ENCODE assay signal across 25 cellular contexts in genomic region chr18:39935598-39935997, GRCh38.
DNase-seq lines count a peak whose midpoint lies in the region; ATAC-seq, FAIRE-seq and TF ChIP-seq lines count a peak whose summit lies in the region.
"Had no signal": no experiment of that assay in that cellular context is flagged by ENCODE, and none has a peak within 500 bp of the region (broad histone marks: within the 10 kb centered on the region; RNA-seq: fewer than 3 reads in every experiment).

No MANE protein-coding gene starts in this region.

- H3K9me3 ChIP-seq in endothelial cell of umbilical vein (replicated peaks; ENCODE audit: control insufficient read depth, insufficient read depth, low read length), result no peaks in the 10 kb centered on the region
- no peaks in the 10 kb centered on the region for H3K9me3 ChIP-seq in gastroesophageal sphincter
- H3K9me3 ChIP-seq in right atrium auricular region, result no peaks in the 10 kb centered on the region
- H3K9me3 ChIP-seq: BLaER1 treated with 17β-estradiol and CSF1 and Interleukin-3, amounts not matched to agents 10 nM and 100 nM had no signal

- H2AFZ ChIP-seq in endothelial cell of umbilical vein (ENCODE audit: low read depth, low read length), result peak overlapping the region; percentile 4

- POLR2A ChIA-PET in endothelial cell of umbilical vein (lab: Charles Lee), result no interaction called here

- H3K4me2 ChIP-seq in endothelial cell of umbilical vein (ENCODE audit: insufficient read depth, low read length), result no peak overlapping the region
- H3K4me2 ChIP-seq: BLaER1 treated with 17β-estradiol and CSF1 and Interleukin-3, amounts not matched to agents 10 nM and 100 nM had no signal

- dilution Hi-C loops in endothelial cell of umbilical vein (cut with MboI; ENCODE audit: extremely low pct_ligation_motif_present, low sequenced_read_pairs), result no loop called here

- H3K9ac ChIP-seq in endothelial cell of umbilical vein (replicated peaks; ENCODE audit: extremely low read depth, insufficient read depth, low read length), result no peak overlapping the region
- H3K9ac ChIP-seq: BLaER1 treated with 17β-estradiol and CSF1 and Interleukin-3, amounts not matched to agents 10 nM and 100 nM had no signal

- no peak overlapping the region for H3K4me3 ChIP-seq in endothelial cell of umbilical vein (replicated peaks in 1 of 3; ENCODE audit: insufficient read depth in 1 of 3, low read depth in 1 of 3, low read length in 3 of 3)
- H3K4me3 ChIP-seq in gastroesophageal sphincter, result no peak overlapping the region
- H3K4me3 ChIP-seq in right atrium auricular region, result no peak overlapping the region
- H3K4me3 ChIP-seq: BLaER1 treated with 17β-estradiol and CSF1 and Interleukin-3, amounts not matched to agents 10 nM and 100 nM; GM12878 had no signal

- DNase-seq in HT1080 (ENCODE audit: low read depth) (peak; percentile 3), amniotic epithelial cell (ENCODE audit: low read depth) (peak; percentile 5), endothelial cell of umbilical vein (ENCODE audit: low read depth, low spot score) (peak; percentile 25), pulmonary artery endothelial cell (ENCODE audit: low read depth, low spot score) (peak; percentile 8), right atrium auricular region (ENCODE audit: low spot score) (no peak), C1 segment of cervical spinal cord (lab: John Stamatoyannopoulos, UW) (no peak), NCI-H1436 treated with DMSO at 0.1 percent for 48 hours (lab: John Stamatoyannopoulos, UW) (no peak)
- DNase-seq: 8988T; AML-193; CD4-positive, alpha-beta memory T cell; CD4-positive, CD25-positive, alpha-beta regulatory T cell; CD8-positive, alpha-beta memory T cell; COR-L47; DMS 273 treated with DMSO at 0.1 percent for 48 hours; DMS153; DMS53; DMS79; DND-41; EL; GDM1 had no signal

- CTCF ChIA-PET in endothelial cell of umbilical vein (lab: Charles Lee), result no interaction called here

- H3K79me2 ChIP-seq in endothelial cell of umbilical vein (ENCODE audit: control insufficient read depth, insufficient read depth, low read length), result no peaks in the 10 kb centered on the region

- no peak for TF ChIP-seq POLR2A in endothelial cell of umbilical vein (IDR thresholded peaks at IDR 0.05; ENCODE audit: low read depth, low read length)
- no peak for TF ChIP-seq POLR2A in gastroesophageal sphincter (IDR thresholded peaks at IDR 0.05)

- TF ChIP-seq CTCF in endothelial cell of umbilical vein (IDR thresholded peaks at IDR 0.05; ENCODE audit: extremely low read depth in 1 of 2, insufficient read depth in 1 of 2, low read depth in 1 of 2, low read length in 2 of 2) (no peak), gastroesophageal sphincter (IDR thresholded peaks at IDR 0.05) (no peak), right atrium auricular region (IDR thresholded peaks at IDR 0.05) (no peak)

- 60 to 76% methylated on average over 2 of the region's 2 CpGs for WGBS in gastroesophageal sphincter (ENCODE audit: low coverage in 1 of 2), 2 donors

- FAIRE-seq in endothelial cell of umbilical vein (lab: Jason Lieb, UNC), result no peak
- FAIRE-seq: GM12878, GM12892, GM18507 had no signal

- ATAC-seq in gastroesophageal sphincter, result no peak
- ATAC-seq: GM12878 had no signal

- no peaks in the 10 kb centered on the region for H3K4me1 ChIP-seq in endothelial cell of umbilical vein (ENCODE audit: control insufficient read depth, extremely low read depth, insufficient read depth, low read length)
- no peaks in the 10 kb centered on the region for H3K4me1 ChIP-seq in gastroesophageal sphincter
- H3K4me1 ChIP-seq in right atrium auricular region, result no peaks in the 10 kb centered on the region
- H3K4me1 ChIP-seq: BLaER1 treated with 17β-estradiol and CSF1 and Interleukin-3, amounts not matched to agents 10 nM and 100 nM had no signal

- no peaks in the 10 kb centered on the region for H3K9me1 ChIP-seq in endothelial cell of umbilical vein (replicated peaks; ENCODE audit: control insufficient read depth, extremely low read depth, insufficient read depth, low read length)

- BruUV-seq in endothelial cell of umbilical vein (replicated peaks; lab: Mats Ljungman, UMichigan), result no TSS peak

- H3K27me3 ChIP-seq in endothelial cell of umbilical vein (ENCODE audit: control insufficient read depth in 2 of 2, insufficient read depth in 2 of 2, low read length in 2 of 2) (no peaks in the 10 kb centered on the region), gastroesophageal sphincter (no peaks in the 10 kb centered on the region), right atrium auricular region (no peaks in the 10 kb centered on the region)
- H3K27me3 ChIP-seq: BLaER1 treated with 17β-estradiol and CSF1 and Interleukin-3, amounts not matched to agents 10 nM and 100 nM had no signal

- H3K27ac ChIP-seq in endothelial cell of umbilical vein (ENCODE audit: insufficient read depth, low read depth, low read length) (no peak overlapping the region), gastroesophageal sphincter (no peak overlapping the region), right atrium auricular region (no peak overlapping the region)
- H3K27ac ChIP-seq: BLaER1 treated with 17β-estradiol and CSF1 and Interleukin-3, amounts not matched to agents 10 nM and 100 nM had no signal

- intact Hi-C loops in endothelial cell of umbilical vein (cut with micrococcal nuclease), result no loop called here

- TF ChIP-seq EP300 in gastroesophageal sphincter (IDR thresholded peaks at IDR 0.05), result no peak

- no peaks in the 10 kb centered on the region for H3K36me3 ChIP-seq in endothelial cell of umbilical vein (ENCODE audit: control insufficient read depth in 2 of 2, extremely low read depth in 1 of 2, insufficient read depth in 2 of 2, low read length in 2 of 2)
- H3K36me3 ChIP-seq in gastroesophageal sphincter, result no peaks in the 10 kb centered on the region
- no peaks in the 10 kb centered on the region for H3K36me3 ChIP-seq in right atrium auricular region
- H3K36me3 ChIP-seq: BLaER1 treated with 17β-estradiol and CSF1 and Interleukin-3, amounts not matched to agents 10 nM and 100 nM had no signal

- H4K20me1 ChIP-seq in endothelial cell of umbilical vein (replicated peaks; ENCODE audit: control insufficient read depth, extremely low read depth, insufficient read depth, low read length), result no peaks in the 10 kb centered on the region
- H4K20me1 ChIP-seq: BLaER1 treated with 17β-estradiol and CSF1 and Interleukin-3, amounts not matched to agents 10 nM and 100 nM had no signal

TF ChIP-seq in endothelial cell of umbilical vein, 7 proteins besides CTCF, POLR2A, EP300 and RAD21:
- TF ChIP-seq POLR2AphosphoS5 (IDR thresholded peaks at IDR 0.05; ENCODE audit: insufficient read depth, low read depth, low read length) (no peak), MAX (IDR thresholded peaks at IDR 0.05; ENCODE audit: insufficient read depth, insufficient read length) (no peak), FOS (IDR thresholded peaks at IDR 0.05; ENCODE audit: borderline replicate concordance, insufficient read depth, low read length) (peak; percentile 54), JUN (IDR thresholded peaks at IDR 0.05; ENCODE audit: borderline replicate concordance, insufficient read depth, insufficient read length, low read depth) (no peak), MYC (IDR thresholded peaks at IDR 0.05; ENCODE audit: low read depth, low read length) (no peak), EZH2 (IDR thresholded peaks at IDR 0.05; ENCODE audit: borderline replicate concordance, low read depth, low read length, severe bottlenecking) (no peak), GATA2 (IDR thresholded peaks at IDR 0.05; ENCODE audit: insufficient read depth, insufficient read length, low read depth, low read length) (peak; percentile 76)

Comparison
In these comparisons a context has a peak if more than half of its experiments do, and no peak if none do; other contexts are left out.
1. DNase-seq: peak in HT1080 (single experiment), amniotic epithelial cell (single experiment), endothelial cell of umbilical vein (single experiment) and pulmonary artery endothelial cell (single experiment); none in right atrium auricular region (single experiment), C1 segment of cervical spinal cord (0 of 14) and NCI-H1436 treated with DMSO at 0.1 percent for 48 hours (single experiment).